Comparison of ENCODE assay signal across 6 cellular contexts in the genomic region with DNA sequence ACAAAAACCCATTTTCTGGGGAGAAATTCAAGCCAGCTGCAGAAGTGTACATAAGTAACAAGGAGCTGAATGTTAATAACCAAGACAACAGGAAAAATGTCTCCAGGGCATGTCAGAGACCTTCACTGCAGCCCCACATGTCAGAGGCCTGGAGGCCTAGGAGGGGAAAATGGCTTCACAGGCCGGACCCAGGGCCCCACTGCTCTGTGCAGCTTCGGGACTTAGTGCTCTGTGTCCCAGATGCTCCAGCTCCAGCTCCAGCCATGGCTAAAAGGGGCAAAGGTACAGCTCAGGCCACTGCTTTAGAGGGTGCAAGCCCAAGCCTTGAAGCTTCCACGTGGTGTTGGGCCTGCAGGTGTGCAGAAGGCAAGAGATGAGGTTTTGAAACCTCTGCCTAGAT.
"Had no signal": no experiment of that assay in that cellular context is flagged by ENCODE, and none has a peak within 500 bp of the region (broad histone marks: within the 10 kb centered on the region; RNA-seq: fewer than 3 reads in every experiment).

No MANE protein-coding gene starts in this region.

- H3K36me3 ChIP-seq: HAP-1 had no signal

- DNase-seq: GM23248, GOT3, H7, IMR-90 had no signal

- H3K9me3 ChIP-seq: HAP-1 had no signal

- H3K4me1 ChIP-seq: HAP-1 had no signal

- H3K4me3 ChIP-seq: GM23248, HAP-1, K562 had no signal

- H3K27ac ChIP-seq: GM23248 had no signal
